9 cellular contexts compared by ENCODE assay signal in genomic region chr6:159334068-159334467, GRCh38.
"Had no signal": no experiment of that assay in that cellular context is flagged by ENCODE, and none has a peak within 500 bp of the region (broad histone marks: within the 10 kb centered on the region; RNA-seq: fewer than 3 reads in every experiment).

No MANE protein-coding gene starts in this region.

- H3K36me3 ChIP-seq: WERI-Rb-1 had no signal

- H3K27ac ChIP-seq: VCaP, WERI-Rb-1 had no signal

- ATAC-seq: activated CD4-positive, alpha-beta T cell treated with anti-CD3 and anti-CD28 coated beads for 36 hours; activated CD4-positive, CD25-positive, alpha-beta regulatory T cell treated with anti-CD3 and anti-CD28 coated beads, Interleukin-2, amount 50 U/mL, for 24 hours; activated CD8-positive, alpha-beta memory T cell treated with anti-CD3 and anti-CD28 coated beads, Interleukin-2, amount 10 ng/mL, durations not matched to agents 7 days and 5 days; activated CD8-positive, alpha-beta T cell treated with anti-CD3 and anti-CD28 coated beads for 36 hours; activated CD8-positive, alpha-beta T cell treated with anti-CD3 and anti-CD28 coated beads, Interleukin-2, amount 10 ng/mL, durations not matched to agents 7 days and 5 days; T-helper 17 cell; WTC11 had no signal
